In the genomic region with DNA sequence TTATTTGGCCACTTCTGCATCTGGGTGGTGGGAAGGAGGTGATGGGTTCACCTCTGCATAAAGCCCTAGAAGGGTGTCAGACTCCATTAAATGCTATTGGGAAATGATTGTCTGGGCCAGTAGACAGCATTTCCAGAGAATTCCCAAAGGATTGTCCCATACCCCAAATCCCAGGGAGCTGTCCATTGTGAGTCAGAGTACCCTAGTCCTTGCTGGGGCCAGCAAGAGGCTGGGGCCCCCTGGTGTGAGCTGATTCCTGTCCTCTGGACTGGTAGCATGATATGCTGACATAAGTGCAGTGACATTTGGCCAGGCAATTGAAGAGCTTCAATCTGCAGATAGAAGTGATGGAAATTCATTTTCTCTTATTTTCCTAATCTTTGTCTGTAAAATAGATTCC, we compare ENCODE assay signal across 24 cellular contexts.
DNase-seq lines count a peak whose midpoint lies in the region; ATAC-seq, FAIRE-seq and TF ChIP-seq lines count a peak whose summit lies in the region.
"Had no signal": no experiment of that assay in that cellular context is flagged by ENCODE, and none has a peak within 500 bp of the region (broad histone marks: within the 10 kb centered on the region; RNA-seq: fewer than 3 reads in every experiment).

No MANE protein-coding gene starts in this region.

- H3K4me3 Mint-ChIP-seq in WTC11 = no peak overlapping the region
- H3K4me3 Mint-ChIP-seq: CD4-positive, CD25-positive, alpha-beta regulatory T cell; CD8-positive, alpha-beta memory T cell had no signal

- H3K27ac Mint-ChIP-seq in WTC11 = no peak overlapping the region
- H3K27ac Mint-ChIP-seq: CD4-positive, CD25-positive, alpha-beta regulatory T cell; CD8-positive, alpha-beta memory T cell had no signal

- H3K9me3 Mint-ChIP-seq in WTC11 = no peaks in the 10 kb centered on the region
- H3K9me3 Mint-ChIP-seq: CD8-positive, alpha-beta memory T cell had no signal

- peaks cover 19% of the 10 kb centered on the region for H3K4me1 Mint-ChIP-seq in WTC11
- H3K4me1 Mint-ChIP-seq: CD4-positive, CD25-positive, alpha-beta regulatory T cell; CD8-positive, alpha-beta memory T cell had no signal

- no peak overlapping the region for H4K5ac ChIP-seq in mesendoderm (ENCODE audit: low read length)

- H3K27ac ChIP-seq in mesendoderm (ENCODE audit: low read depth, low read length) (no peak overlapping the region), right cardiac atrium (ENCODE audit: low read length) (no peak overlapping the region), small intestine (ENCODE audit: low read depth in 1 of 2, low read length in 1 of 2) (no peak overlapping the region)
- H3K27ac ChIP-seq: GM23248, HL-60 had no signal

- no peak overlapping the region for H2BK5ac ChIP-seq in mesendoderm (ENCODE audit: low read length)

- no peaks in the 10 kb centered on the region for H3K79me2 ChIP-seq in mesendoderm (ENCODE audit: control insufficient read depth, insufficient read depth, low read length)

- TF ChIP-seq EP300 in Ishikawa (IDR thresholded peaks at IDR 0.05; ENCODE audit: borderline replicate concordance) = no peak

- no peak for ATAC-seq in WTC11
- no peak for ATAC-seq in right cardiac atrium
- ATAC-seq: HCT116, K562 had no signal

- H4K8ac ChIP-seq in mesendoderm (ENCODE audit: low read depth, low read length) = no peak overlapping the region

- no peak overlapping the region for H3K18ac ChIP-seq in mesendoderm (ENCODE audit: low read length)

- no peak for FAIRE-seq in small intestine (lab: Jason Lieb, UNC)
- FAIRE-seq: A204.1, D721Med, G401.6, GM12891, GM19239, H54, K562 had no signal

- no peaks in the 10 kb centered on the region for H3K36me3 ChIP-seq in H7 (replicated peaks; ENCODE audit: control insufficient read depth, insufficient read depth, low read length)
- H3K36me3 ChIP-seq in mesendoderm (ENCODE audit: control insufficient read depth, insufficient read depth, low read length) = no peaks in the 10 kb centered on the region
- H3K36me3 ChIP-seq in small intestine (ENCODE audit: control insufficient read depth in 2 of 2, insufficient read depth in 2 of 2, low read length in 2 of 2) = no peaks in the 10 kb centered on the region
- H3K36me3 ChIP-seq: BE2C had no signal

- no peak for TF ChIP-seq RAD21 in Ishikawa (IDR thresholded peaks at IDR 0.05; ENCODE audit: low read depth)

- no peak overlapping the region for H2BK15ac ChIP-seq in mesendoderm (replicated peaks; ENCODE audit: low read depth)

- H3K79me1 ChIP-seq in mesendoderm (ENCODE audit: low read length) = no peaks in the 10 kb centered on the region

- no peak overlapping the region for H3K4me2 ChIP-seq in mesendoderm (ENCODE audit: low read length)

- no peak overlapping the region for H2AK5ac ChIP-seq in mesendoderm (ENCODE audit: low read length)

- DNase-seq in H7 (peak; percentile 50), WTC11 (ENCODE audit: low spot score) (peak; percentile 23), mesendoderm (peak; percentile 42), D341Med (ENCODE audit: low spot score) (no peak), medulla oblongata (ENCODE audit: extremely low spot score) (no peak), right cardiac atrium (no peak), small intestine (no peak)
- DNase-seq: ACHN; BE2C; C1 segment of cervical spinal cord; CD4-positive, CD25-positive, alpha-beta regulatory T cell; CD8-positive, alpha-beta memory T cell; COR-L47; GM23248 had no signal

- H3K36me3 Mint-ChIP-seq in WTC11 = no peaks in the 10 kb centered on the region
- H3K36me3 Mint-ChIP-seq: CD4-positive, CD25-positive, alpha-beta regulatory T cell; CD8-positive, alpha-beta memory T cell had no signal

- no peak for TF ChIP-seq CTCF in WTC11 (IDR thresholded peaks at IDR 0.05)

- H3K9ac ChIP-seq in mesendoderm (ENCODE audit: low read length) = no peak overlapping the region
- H3K9ac ChIP-seq: GM23248 had no signal

- H3K27me3 Mint-ChIP-seq in WTC11 (ENCODE audit: low read depth) = no peaks in the 10 kb centered on the region

- CTCF ChIA-PET in WTC11 (lab: Charles Lee) = interaction anchor here (1.5 kb wide), 1 partner anchor 65 kb away, joined by 5 read pairs; no protein-coding TSS in a partner anchor

- H3K56ac ChIP-seq in mesendoderm (ENCODE audit: low read length) = no peak overlapping the region

- no peak overlapping the region for H3K23ac ChIP-seq in mesendoderm (ENCODE audit: low read length)

- POLR2A ChIA-PET in WTC11 (lab: Charles Lee) = no interaction called here

- no peaks in the 10 kb centered on the region; the same call in 1 of the 2 replicates for H3K27me3 ChIP-seq in H7 (ENCODE audit: control insufficient read depth, insufficient read depth, low read length)
- H3K27me3 ChIP-seq in mesendoderm (ENCODE audit: insufficient read depth, low read length, poor library complexity) = no peaks in the 10 kb centered on the region
- H3K27me3 ChIP-seq in right cardiac atrium (ENCODE audit: control insufficient read depth, insufficient read depth) = no peaks in the 10 kb centered on the region
- H3K27me3 ChIP-seq in small intestine (ENCODE audit: control insufficient read depth in 2 of 2, insufficient read depth in 2 of 2, low read length in 2 of 2) = peaks cover 0 to 2% of the 10 kb centered on the region in 2 donors
- H3K27me3 ChIP-seq: BE2C had no signal

- H3K4me3 ChIP-seq in H7 (ENCODE audit: insufficient read depth, low read depth, low read length) (no peak overlapping the region), mesendoderm (ENCODE audit: low read length) (no peak overlapping the region), right cardiac atrium (ENCODE audit: low read length) (no peak overlapping the region), small intestine (ENCODE audit: low read depth in 1 of 2, low read length in 2 of 2) (no peak overlapping the region)
- H3K4me3 ChIP-seq: GM23248, K562 had no signal

- no peak overlapping the region for H2BK120ac ChIP-seq in mesendoderm (ENCODE audit: low read depth, low read length)

- H3K9me3 ChIP-seq in right cardiac atrium (ENCODE audit: control insufficient read depth, low read length) (no peaks in the 10 kb centered on the region), small intestine (ENCODE audit: control insufficient read depth, low read depth) (no peaks in the 10 kb centered on the region)
- H3K9me3 ChIP-seq: BE2C had no signal

- no peak overlapping the region for H3K4ac ChIP-seq in mesendoderm (ENCODE audit: low read depth, low read length)

- intact Hi-C loops in right cardiac atrium (cut with DNase I) = no loop called here

- H3K4me1 ChIP-seq in mesendoderm (ENCODE audit: control insufficient read depth, low read depth, low read length) = no peaks in the 10 kb centered on the region
- H3K4me1 ChIP-seq in right cardiac atrium (ENCODE audit: control insufficient read depth, insufficient read depth, low read length) = peaks cover 3% of the 10 kb centered on the region
- H3K4me1 ChIP-seq in small intestine (ENCODE audit: control insufficient read depth in 2 of 2, insufficient read depth in 1 of 2, low read depth in 1 of 2, low read length in 1 of 2) = no peaks in the 10 kb centered on the region

TF ChIP-seq in Ishikawa, 13 proteins besides CTCF, POLR2A, EP300 and RAD21 (continues in another document):
- no peak for TF ChIP-seq NFIC (IDR thresholded peaks at IDR 0.05)

TF ChIP-seq in WTC11, 78 proteins besides CTCF, POLR2A, EP300 and RAD21 (continues in another document):
- TF ChIP-seq, protein P1, sequence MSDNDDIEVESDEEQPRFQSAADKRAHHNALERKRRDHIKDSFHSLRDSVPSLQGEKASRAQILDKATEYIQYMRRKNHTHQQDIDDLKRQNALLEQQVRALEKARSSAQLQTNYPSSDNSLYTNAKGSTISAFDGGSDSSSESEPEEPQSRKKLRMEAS (CRISPR knock-in tag; IDR thresholded peaks at IDR 0.05) = no peak
- TF ChIP-seq, protein P2, sequence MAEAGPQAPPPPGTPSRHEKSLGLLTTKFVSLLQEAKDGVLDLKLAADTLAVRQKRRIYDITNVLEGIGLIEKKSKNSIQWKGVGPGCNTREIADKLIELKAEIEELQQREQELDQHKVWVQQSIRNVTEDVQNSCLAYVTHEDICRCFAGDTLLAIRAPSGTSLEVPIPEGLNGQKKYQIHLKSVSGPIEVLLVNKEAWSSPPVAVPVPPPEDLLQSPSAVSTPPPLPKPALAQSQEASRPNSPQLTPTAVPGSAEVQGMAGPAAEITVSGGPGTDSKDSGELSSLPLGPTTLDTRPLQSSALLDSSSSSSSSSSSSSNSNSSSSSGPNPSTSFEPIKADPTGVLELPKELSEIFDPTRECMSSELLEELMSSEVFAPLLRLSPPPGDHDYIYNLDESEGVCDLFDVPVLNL (CRISPR knock-in tag; IDR thresholded peaks at IDR 0.05; ENCODE audit: borderline replicate concordance, low read depth) = no peak
- no peak for TF ChIP-seq ZNF671 (CRISPR knock-in tag; IDR thresholded peaks at IDR 0.05)
- no peak for TF ChIP-seq ZNF416 (CRISPR knock-in tag; IDR thresholded peaks at IDR 0.05)
- TF ChIP-seq, protein P3, sequence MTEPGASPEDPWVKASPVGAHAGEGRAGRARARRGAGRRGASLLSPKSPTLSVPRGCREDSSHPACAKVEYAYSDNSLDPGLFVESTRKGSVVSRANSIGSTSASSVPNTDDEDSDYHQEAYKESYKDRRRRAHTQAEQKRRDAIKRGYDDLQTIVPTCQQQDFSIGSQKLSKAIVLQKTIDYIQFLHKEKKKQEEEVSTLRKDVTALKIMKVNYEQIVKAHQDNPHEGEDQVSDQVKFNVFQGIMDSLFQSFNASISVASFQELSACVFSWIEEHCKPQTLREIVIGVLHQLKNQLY (CRISPR knock-in tag; IDR thresholded peaks at IDR 0.05) = no peak
- TF ChIP-seq, protein P4, sequence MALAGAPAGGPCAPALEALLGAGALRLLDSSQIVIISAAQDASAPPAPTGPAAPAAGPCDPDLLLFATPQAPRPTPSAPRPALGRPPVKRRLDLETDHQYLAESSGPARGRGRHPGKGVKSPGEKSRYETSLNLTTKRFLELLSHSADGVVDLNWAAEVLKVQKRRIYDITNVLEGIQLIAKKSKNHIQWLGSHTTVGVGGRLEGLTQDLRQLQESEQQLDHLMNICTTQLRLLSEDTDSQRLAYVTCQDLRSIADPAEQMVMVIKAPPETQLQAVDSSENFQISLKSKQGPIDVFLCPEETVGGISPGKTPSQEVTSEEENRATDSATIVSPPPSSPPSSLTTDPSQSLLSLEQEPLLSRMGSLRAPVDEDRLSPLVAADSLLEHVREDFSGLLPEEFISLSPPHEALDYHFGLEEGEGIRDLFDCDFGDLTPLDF (CRISPR knock-in tag; IDR thresholded peaks at IDR 0.05) = no peak
- no peak for TF ChIP-seq KAT7 (CRISPR knock-in tag; IDR thresholded peaks at IDR 0.05; ENCODE audit: borderline replicate concordance)

Comparison
In these comparisons a context has a peak if more than half of its experiments do, and no peak if none do; other contexts are left out.
1. DNase-seq: peak in H7 (single experiment), WTC11 (single experiment) and mesendoderm (single experiment); none in D341Med (single experiment), medulla oblongata (single experiment), right cardiac atrium (0 of 3) and small intestine (single experiment).